In the genomic region with DNA sequence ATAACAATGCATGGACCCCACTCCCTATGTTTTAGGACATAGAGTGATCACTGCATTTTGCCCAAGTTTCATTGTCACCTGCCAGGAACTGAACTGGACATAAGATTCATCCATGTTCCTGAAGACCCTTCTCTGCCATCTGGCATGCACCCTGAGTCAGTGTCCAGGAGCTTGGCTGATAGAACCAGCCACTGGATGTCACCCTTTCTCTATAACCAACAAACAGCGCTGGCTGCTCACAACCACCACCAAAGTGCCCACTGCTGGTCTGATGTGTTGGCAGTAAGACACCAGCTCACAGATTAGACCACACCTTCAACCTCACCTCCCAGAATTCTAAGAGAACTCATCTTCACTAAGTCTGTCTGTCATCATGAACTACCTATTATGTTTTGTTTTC, we compare ENCODE assay signal across 8 cellular contexts.
DNase-seq lines count a peak whose midpoint lies in the region; ATAC-seq lines count a peak whose summit lies in the region.

No MANE protein-coding gene starts in this region.

- ATAC-seq in HG03280 (IDR thresholded peaks at IDR 0.05; ENCODE audit: unreplicated experiment) (peak; percentile 74), HG02870 (IDR thresholded peaks at IDR 0.05; ENCODE audit: unreplicated experiment) (no peak)

- DNase-seq in COLO668 (lab: John Stamatoyannopoulos, UW; ENCODE audit: unreplicated experiment) (peak; percentile 79), NCI-H774 (lab: John Stamatoyannopoulos, UW) (peak; percentile 21), fibroblast of gingiva (ENCODE audit: low read depth) (peak; percentile 36), smooth muscle cell of the brain vasculature (ENCODE audit: low read depth, low spot score) (peak; percentile 35), activated gamma-delta T cell (lab: John Stamatoyannopoulos, UW) (no peak)
- DNase-seq in stimulated activated CD8-positive, alpha-beta memory T cell treated with anti-CD3 and anti-CD28 coated beads, Interleukin-4, amount 100 ng/mL, for 48 hours, result no peak

Comparison
In these comparisons a context has a peak if more than half of its experiments do, and no peak if none do; other contexts are left out.
1. DNase-seq: peak in COLO668 (single experiment), NCI-H774 (single experiment), fibroblast of gingiva (single experiment) and smooth muscle cell of the brain vasculature (single experiment); none in activated gamma-delta T cell (single experiment) and stimulated activated CD8-positive, alpha-beta memory T cell treated with anti-CD3 and anti-CD28 coated beads, Interleukin-4, amount 100 ng/mL, for 48 hours (single experiment).